In the genomic region with DNA sequence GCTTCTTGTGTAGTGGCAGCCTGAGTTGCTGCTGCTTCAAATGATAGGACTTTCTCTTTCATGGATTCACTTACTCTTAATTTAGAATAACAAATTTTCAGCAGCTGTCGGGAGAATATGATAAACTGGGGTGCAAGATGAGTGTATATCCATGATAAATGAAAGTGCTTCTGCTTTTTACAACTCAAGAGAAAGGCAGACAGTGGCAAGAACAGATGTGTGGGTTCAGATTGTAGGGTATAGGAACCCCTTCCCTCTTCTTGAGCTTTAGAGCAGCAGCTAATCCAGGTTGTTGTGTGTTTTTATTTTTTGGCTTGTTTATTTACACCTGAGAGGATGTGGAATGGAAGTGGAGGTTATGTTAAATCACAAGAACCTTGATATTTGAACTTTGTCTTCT, we compare ENCODE assay signal across 8 cellular contexts. TPM values are rescaled to one million over a fixed set of nuclear protein-coding genes. Genes with fewer than 3 reads are reported as not detected.
DNase-seq lines count a peak whose midpoint lies in the region; ATAC-seq and TF ChIP-seq lines count a peak whose summit lies in the region.

No MANE protein-coding gene starts in this region.

- peaks cover 65% of the 10 kb centered on the region for H3K79me2 ChIP-seq in DND-41 (ENCODE audit: insufficient read depth, low read length)

- H3K4me1 Mint-ChIP-seq in endothelial cell (ENCODE audit: unreplicated experiment): peaks cover 18% of the 10 kb centered on the region

- intact Hi-C loops in Panc1 (cut with micrococcal nuclease; ENCODE audit: unreplicated experiment): no loop called here

- H3K36me3 Mint-ChIP-seq in endothelial cell (ENCODE audit: low read depth, unreplicated experiment): no peaks in the 10 kb centered on the region

- H3K36me3 ChIP-seq in DND-41 (ENCODE audit: insufficient read depth, low read length) (no peaks in the 10 kb centered on the region; the same call in 1 of the 2 replicates), Panc1 (ENCODE audit: control insufficient read depth, insufficient read depth, low read length) (no peaks in the 10 kb centered on the region), neutrophil (no peaks in the 10 kb centered on the region)

- H3K27me3 Mint-ChIP-seq in endothelial cell (ENCODE audit: unreplicated experiment): no peaks in the 10 kb centered on the region

- H3K9me3 Mint-ChIP-seq in endothelial cell (ENCODE audit: unreplicated experiment): no peaks in the 10 kb centered on the region

- H3K4me2 ChIP-seq in DND-41 (ENCODE audit: insufficient read depth, low read length): peak overlapping the region; percentile 83

- H3K9ac ChIP-seq in DND-41 (ENCODE audit: low read depth, low read length): peak overlapping the region; percentile 72

- H3K4me3 ChIP-seq in DND-41 (ENCODE audit: low read depth in 1 of 2, low read length in 2 of 2) (peak overlapping the region; percentile 52 to 78), Panc1 (ENCODE audit: low read depth in 2 of 2, low read length in 2 of 2) (peak overlapping the region; percentile 77 to 85), neutrophil (ENCODE audit: low read depth in 1 of 2, low read length in 1 of 2) (peak overlapping the region; percentile 65 to 72)

- DNase-seq in DND-41 (no peak), Panc1 (ENCODE audit: low read depth, low spot score) (no peak), endothelial cell (ENCODE audit: low spot score) (no peak), NCI-H82 (lab: John Stamatoyannopoulos, UW) (no peak), hippocampal formation (lab: John Stamatoyannopoulos, UW) (no peak)

- no peak overlapping the region for H3K27ac Mint-ChIP-seq in endothelial cell (ENCODE audit: unreplicated experiment)

- no peak for ATAC-seq in DND-41 (ENCODE audit: insufficient read depth, low read depth)
- no peak for ATAC-seq in Panc1
- no peak for ATAC-seq in HG03432 (IDR thresholded peaks at IDR 0.05; ENCODE audit: unreplicated experiment)
- no peak for ATAC-seq in GM21390 (IDR thresholded peaks at IDR 0.05; ENCODE audit: unreplicated experiment)

- POLR2A ChIA-PET in Panc1 (lab: Charles Lee): no interaction called here

- CTCF ChIA-PET in Panc1 (lab: Charles Lee): interaction anchor here (0.6 kb wide), 1 partner anchor 82 kb away, joined by 3 read pairs; no protein-coding TSS in a partner anchor

- TF ChIP-seq CTCF in DND-41 (IDR thresholded peaks at IDR 0.05; ENCODE audit: borderline replicate concordance, extremely low read depth, low read length, poor library complexity, severe bottlenecking): no peak
- TF ChIP-seq CTCF in Panc1 (IDR thresholded peaks at IDR 0.05): no peak
- no peak for TF ChIP-seq CTCF in endothelial cell (IDR thresholded peaks at IDR 0.05; ENCODE audit: unreplicated experiment)
- no peak for TF ChIP-seq CTCF in neutrophil (IDR thresholded peaks at IDR 0.05)

- H4K20me1 ChIP-seq in DND-41 (ENCODE audit: insufficient read depth, low read length): no peaks in the 10 kb centered on the region; the same call in 1 of the 2 replicates

- H3K4me1 ChIP-seq in DND-41 (ENCODE audit: insufficient read depth, low read length) (peaks cover 31% of the 10 kb centered on the region), Panc1 (ENCODE audit: control insufficient read depth, insufficient read depth, low read length) (peaks cover 2% of the 10 kb centered on the region; the same call in 1 of the 2 replicates), neutrophil (ENCODE audit: control insufficient read depth in 1 of 2, insufficient read depth in 1 of 2, low read depth in 1 of 2, low read length in 1 of 2) (peaks cover 20 to 24% of the 10 kb centered on the region in 2 experiments)

- peak overlapping the region; percentile 100 for H3K4me3 Mint-ChIP-seq in endothelial cell (ENCODE audit: unreplicated experiment)

- H3K27me3 ChIP-seq in DND-41 (ENCODE audit: insufficient read depth, low read length, poor library complexity) (no peaks in the 10 kb centered on the region), Panc1 (ENCODE audit: control insufficient read depth, insufficient read depth, low read length) (no peaks in the 10 kb centered on the region), neutrophil (no peaks in the 10 kb centered on the region)

- in situ Hi-C loops in Panc1 (cut with HindIII; ENCODE audit: low pct_unique_long_range_greater_than_20kb, low sequenced_read_pairs): no loop called here

- H3K27ac ChIP-seq in DND-41 (ENCODE audit: low read length) (peak overlapping the region; percentile 97), Panc1 (ENCODE audit: low read length) (peak overlapping the region; percentile 96), neutrophil (peak overlapping the region; percentile 87)

- BruUV-seq in Panc1 (replicated peaks; lab: Mats Ljungman, UMichigan): no TSS peak

- no peaks in the 10 kb centered on the region for H3K9me3 ChIP-seq in DND-41 (ENCODE audit: insufficient read depth, low read length, severe bottlenecking)
- H3K9me3 ChIP-seq in Panc1 (ENCODE audit: control insufficient read depth, insufficient read depth, low read depth, low read length): no peaks in the 10 kb centered on the region
- H3K9me3 ChIP-seq in neutrophil: no peaks in the 10 kb centered on the region

- H2AFZ ChIP-seq in DND-41 (ENCODE audit: low read depth, low read length): peak overlapping the region; percentile 28; the same call in 1 of the 2 replicates

RNA-seq across cellular contexts. Expression of gene SH3BGRL, which starts 1.1 kb away (rescaled TPM):
- total RNA-seq in Panc1 (2021; ENCODE audit: unreplicated experiment) (93.2 TPM), endothelial cell (ENCODE audit: unreplicated experiment) (127 TPM)
- 62.3 TPM for polyA plus RNA-seq in Panc1 (2012; ENCODE audit: insufficient read length)

RNA-seq across cellular contexts. Expression of gene HMGN5, which starts 1.3 kb away (rescaled TPM):
- total RNA-seq in Panc1 (2021; ENCODE audit: unreplicated experiment) (1.5 TPM), endothelial cell (ENCODE audit: unreplicated experiment) (5.1 TPM)
- 2.0 TPM for polyA plus RNA-seq in Panc1 (2012; ENCODE audit: insufficient read length)
